In the genomic region with DNA sequence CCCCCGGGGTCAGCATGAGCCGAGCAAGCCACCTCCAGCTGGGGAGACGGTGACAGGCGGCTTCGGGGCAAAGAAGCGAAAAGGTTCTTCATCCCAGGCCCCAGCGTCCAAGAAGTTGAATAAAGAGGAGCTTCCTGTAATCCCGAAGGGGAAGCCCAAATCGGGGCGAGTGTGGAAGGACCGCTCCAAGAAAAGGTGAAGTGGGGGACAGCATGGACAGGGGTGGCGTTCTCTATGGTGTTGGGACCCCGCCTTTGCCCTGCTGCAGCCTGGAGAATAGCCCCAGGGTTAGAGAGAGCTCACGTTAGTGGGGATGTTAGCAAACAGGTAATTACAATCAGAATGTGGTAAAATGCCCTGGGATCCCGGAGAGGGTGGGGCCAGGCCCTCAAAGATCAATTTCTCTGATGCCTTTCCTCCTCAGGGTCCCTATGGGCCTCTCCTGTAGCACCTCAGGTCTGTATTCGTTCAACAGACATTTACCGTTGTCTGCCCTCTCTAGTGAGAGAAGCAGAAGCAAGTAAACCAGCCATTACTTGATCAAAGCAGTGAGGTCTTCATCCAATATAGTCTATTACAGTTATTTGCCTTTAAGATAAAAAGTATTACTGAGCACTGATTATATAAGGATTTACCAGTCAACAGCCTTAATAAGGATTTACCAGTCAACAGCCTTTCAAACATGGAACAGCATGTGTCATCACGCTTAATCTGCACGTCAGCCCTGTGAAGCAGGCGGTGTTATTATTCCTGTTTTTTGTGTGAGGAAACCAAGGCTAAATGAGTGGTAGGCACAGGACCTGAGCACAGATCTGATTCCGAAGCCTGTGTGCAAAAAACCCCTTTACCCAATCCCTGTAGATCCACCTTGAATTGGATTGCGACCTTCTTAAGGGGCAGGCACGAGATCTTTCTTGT, we compare ENCODE assay signal across 9 cellular contexts. TPM values are rescaled to one million over a fixed set of nuclear protein-coding genes. Genes with fewer than 3 reads are reported as not detected.
DNase-seq lines count a peak whose midpoint lies in the region; ATAC-seq and TF ChIP-seq lines count a peak whose summit lies in the region.
"Had no signal": no experiment of that assay in that cellular context is flagged by ENCODE, and none has a peak within 500 bp of the region (broad histone marks: within the 10 kb centered on the region; RNA-seq: fewer than 3 reads in every experiment).

No MANE protein-coding gene starts in this region.

- peak overlapping the region; percentile 85 for H3K9ac ChIP-seq in neural progenitor cell

- peak overlapping the region; percentile 58 for H3K27ac Mint-ChIP-seq in Calu3 (ENCODE audit: unreplicated experiment)
- H3K27ac Mint-ChIP-seq in effector memory CD8-positive, alpha-beta T cell: peak overlapping the region; percentile 89 to 96
- peak overlapping the region; percentile 36 for H3K27ac Mint-ChIP-seq in neural progenitor cell

- peak overlapping the region; percentile 94 for H3K4me2 ChIP-seq in neural progenitor cell

- intact Hi-C loops in Calu3 (cut with micrococcal nuclease; ENCODE audit: unreplicated experiment): no loop called here

- H3K27me3 ChIP-seq in neural progenitor cell: no peaks in the 10 kb centered on the region

- peaks cover 39% of the 10 kb centered on the region for H3K4me1 Mint-ChIP-seq in Calu3 (ENCODE audit: low read depth, unreplicated experiment)
- H3K4me1 Mint-ChIP-seq in effector memory CD8-positive, alpha-beta T cell (ENCODE audit: low read depth in 2 of 2): peaks cover 44 to 45% of the 10 kb centered on the region in 2 donors
- peaks cover 35% of the 10 kb centered on the region for H3K4me1 Mint-ChIP-seq in neural progenitor cell

- DNase-seq in Calu3: no peak
- peak; percentile 43 for DNase-seq in NCI-H82 treated with DMSO at 0.1 percent for 48 hours (lab: John Stamatoyannopoulos, UW; ENCODE audit: unreplicated experiment)
- DNase-seq in effector memory CD8-positive, alpha-beta T cell: no peak
- no peak for DNase-seq in neural progenitor cell (ENCODE audit: low spot score)
- no peak for DNase-seq in SIG-M5 treated with dmso at 0.1 percent for 504 hours (lab: John Stamatoyannopoulos, UW; ENCODE audit: unreplicated experiment)
- no peak for DNase-seq in islet precursor cell

- no peak overlapping the region for H2AFZ ChIP-seq in neural progenitor cell (replicated peaks)

- ATAC-seq in effector memory CD8-positive, alpha-beta T cell (replicated peaks): no peak
- ATAC-seq in HG03039 (IDR thresholded peaks at IDR 0.05; ENCODE audit: unreplicated experiment): no peak
- ATAC-seq in GM19035 (IDR thresholded peaks at IDR 0.05; ENCODE audit: unreplicated experiment): no peak

- H3K27me3 Mint-ChIP-seq in Calu3 (ENCODE audit: unreplicated experiment) (no peaks in the 10 kb centered on the region), neural progenitor cell (ENCODE audit: insufficient read depth, low read depth) (peaks cover 3% of the 10 kb centered on the region)
- no peaks in the 10 kb centered on the region for H3K27me3 Mint-ChIP-seq in effector memory CD8-positive, alpha-beta T cell

- CTCF ChIA-PET in Calu3 (lab: Charles Lee): no interaction called here

- peaks cover 17% of the 10 kb centered on the region for H3K4me1 ChIP-seq in neural progenitor cell

- H4K20me1 ChIP-seq in neural progenitor cell (ENCODE audit: low read depth): no peaks in the 10 kb centered on the region

- peak overlapping the region; percentile 77 for H3K4me3 ChIP-seq in neural progenitor cell

- H3K9me3 ChIP-seq in neural progenitor cell (ENCODE audit: low read depth): no peaks in the 10 kb centered on the region

- no peaks in the 10 kb centered on the region for H3K36me3 ChIP-seq in neural progenitor cell

- no peak overlapping the region for H3K27ac ChIP-seq in neural progenitor cell

- peaks cover 30% of the 10 kb centered on the region for H3K79me2 ChIP-seq in neural progenitor cell (ENCODE audit: low read depth)

- TF ChIP-seq CTCF in Calu3 (IDR thresholded peaks at IDR 0.05; ENCODE audit: unreplicated experiment): no peak
- no peak for TF ChIP-seq CTCF in neural progenitor cell (IDR thresholded peaks at IDR 0.05)

- H3K4me3 Mint-ChIP-seq in Calu3 (ENCODE audit: low read depth, unreplicated experiment) (peak overlapping the region; percentile 93), neural progenitor cell (peak overlapping the region; percentile 91)
- peak overlapping the region; percentile 88 to 90 for H3K4me3 Mint-ChIP-seq in effector memory CD8-positive, alpha-beta T cell

- BruUV-seq in Calu3 (replicated peaks; lab: Mats Ljungman, UMichigan): no TSS peak

- H3K36me3 Mint-ChIP-seq in Calu3 (ENCODE audit: insufficient read depth, unreplicated experiment) (peaks cover 56% of the 10 kb centered on the region), neural progenitor cell (peaks cover 9% of the 10 kb centered on the region)
- H3K36me3 Mint-ChIP-seq in effector memory CD8-positive, alpha-beta T cell (ENCODE audit: insufficient read depth): peaks cover 30% of the 10 kb centered on the region

- no peaks in the 10 kb centered on the region for H3F3A ChIP-seq in neural progenitor cell (ENCODE audit: low read depth)

- H3K9me3 Mint-ChIP-seq in Calu3 (ENCODE audit: low read depth, unreplicated experiment) (no peaks in the 10 kb centered on the region), neural progenitor cell (no peaks in the 10 kb centered on the region)
- H3K9me3 Mint-ChIP-seq in effector memory CD8-positive, alpha-beta T cell: peaks cover 0 to 3% of the 10 kb centered on the region in 2 donors

RNA-seq across cellular contexts. Expression of a gene that starts 1.0 kb away (rescaled TPM):
- total RNA-seq in Calu3 (2022): 51.5 and 58.2 TPM in 2 replicates
- total RNA-seq in neural progenitor cell (ENCODE audit: low replicate concordance): 3.3 and 9.5 TPM in 2 replicates

RNA-seq across cellular contexts. Expression of a gene that starts 12.8 kb away (rescaled TPM):
- total RNA-seq in Calu3 (2022) (0.29 and 0.31 TPM in 2 replicates), neural progenitor cell (ENCODE audit: low replicate concordance) (0.06 TPM in 1 of 2 replicates, not detected in the other)
- total RNA-seq: LHCN-M2 had no signal

RNA-seq across cellular contexts. Expression of a gene that starts 24.4 kb away (rescaled TPM):
- total RNA-seq in Calu3 (2022) (not detected in 2 replicates), neural progenitor cell (ENCODE audit: low replicate concordance) (not detected in 2 replicates)

RNA-seq across cellular contexts. Expression of a gene that starts 57.8 kb away (rescaled TPM):
- total RNA-seq in Calu3 (2022) (not detected in 2 replicates), neural progenitor cell (ENCODE audit: low replicate concordance) (not detected in 2 replicates)
- total RNA-seq: LHCN-M2 had no signal

Comparison
In these comparisons a context has a peak if more than half of its experiments do, and no peak if none do; other contexts are left out.
1. H3K27ac Mint-ChIP-seq: peak in every context shown above with its lines; median percentile 92 in effector memory CD8-positive, alpha-beta T cell; 58 in Calu3; 36 in neural progenitor cell.